In genomic region chr18:77133920-77134496, GRCh38 we compare ENCODE assay signal across 8 cellular contexts. TPM values are rescaled to one million over a fixed set of nuclear protein-coding genes. Genes with fewer than 3 reads are reported as not detected.
DNase-seq lines count a peak whose midpoint lies in the region; ATAC-seq lines count a peak whose summit lies in the region.

No MANE protein-coding gene starts in this region.

- 68% methylated on average over 9 of the region's 9 CpGs for whole genome bisulfite sequencing in mesenchymal stem cell

- ATAC-seq in GM18861 (IDR thresholded peaks at IDR 0.05; ENCODE audit: unreplicated experiment) = peak; percentile 37
- ATAC-seq in activated T-cell treated with anti-CD3 and anti-CD28 coated beads, Interleukin-2, amount 50 U/mL, for 4 hours = no peak

- no peaks in the 10 kb centered on the region for H3K9me3 ChIP-seq in mesenchymal stem cell (ENCODE audit: control insufficient read depth, low read length)

- H3K4me1 ChIP-seq in mesenchymal stem cell (ENCODE audit: control insufficient read depth, insufficient read depth, low read depth, low read length) = peaks cover 25% of the 10 kb centered on the region

- H2BK12ac ChIP-seq in mesenchymal stem cell (ENCODE audit: low read length in 2 of 2) = no peak overlapping the region

- no peak overlapping the region for H3K23ac ChIP-seq in mesenchymal stem cell (ENCODE audit: low read length in 2 of 2)

- in situ Hi-C loops in G401 (cut with HindIII; ENCODE audit: low sequenced_read_pairs) = no loop called here

- peak overlapping the region; percentile 85 for H3K9ac ChIP-seq in mesenchymal stem cell (ENCODE audit: low read length)

- no peak overlapping the region for H3K27ac ChIP-seq in mesenchymal stem cell (ENCODE audit: low read length, poor library complexity, severe bottlenecking)

- no peak overlapping the region for H2BK5ac ChIP-seq in mesenchymal stem cell (ENCODE audit: low read depth, low read length, poor library complexity, severe bottlenecking)

- no peak overlapping the region for H3K18ac ChIP-seq in mesenchymal stem cell (ENCODE audit: low read depth in 1 of 2, low read length in 2 of 2)

- H3K4me3 Mint-ChIP-seq in activated T-cell treated with anti-CD3 and anti-CD28 coated beads, Interleukin-2, amount 50 U/mL, for 4 hours = peak overlapping the region; percentile 61

- H2AFZ ChIP-seq in mesenchymal stem cell (ENCODE audit: low read depth, low read length) = no peak overlapping the region

- peak overlapping the region in 1 of 2 experiments; percentile 84 for H3K4me3 ChIP-seq in mesenchymal stem cell (ENCODE audit: insufficient read depth in 1 of 2, low read depth in 1 of 2, low read length in 2 of 2)

- H3K36me3 Mint-ChIP-seq in activated T-cell treated with anti-CD3 and anti-CD28 coated beads, Interleukin-2, amount 50 U/mL, for 4 hours (ENCODE audit: insufficient read depth) = peaks cover 14% of the 10 kb centered on the region

- no peak overlapping the region for H3K4me2 ChIP-seq in mesenchymal stem cell (ENCODE audit: low read length, poor library complexity, severe bottlenecking)

- no peak overlapping the region for H4K91ac ChIP-seq in mesenchymal stem cell (ENCODE audit: low read length)

- no peak overlapping the region for H4K8ac ChIP-seq in mesenchymal stem cell (ENCODE audit: low read length)

- H2AK5ac ChIP-seq in mesenchymal stem cell (ENCODE audit: low read length, severe bottlenecking) = no peak overlapping the region

- H3K4me1 Mint-ChIP-seq in activated T-cell treated with anti-CD3 and anti-CD28 coated beads, Interleukin-2, amount 50 U/mL, for 4 hours (ENCODE audit: low read depth) = peaks cover 36% of the 10 kb centered on the region

- no peak overlapping the region for H3K14ac ChIP-seq in mesenchymal stem cell (ENCODE audit: low read length in 2 of 2)

- no peaks in the 10 kb centered on the region for H3K27me3 ChIP-seq in mesenchymal stem cell (ENCODE audit: control insufficient read depth in 1 of 2, insufficient read depth in 1 of 2, low read length in 2 of 2)

- H3K79me1 ChIP-seq in mesenchymal stem cell (replicated peaks; ENCODE audit: low read length, poor library complexity, severe bottlenecking) = peaks cover 5% of the 10 kb centered on the region

- DNase-seq in LHCN-M2 (ENCODE audit: low read depth) = peak; percentile 41
- no peak for DNase-seq in activated T-cell treated with anti-CD3 and anti-CD28 coated beads, Interleukin-2, amount 50 U/mL, for 4 hours
- no peak for DNase-seq in mesenchymal stem cell
- DNase-seq in activated effector memory CD4-positive, alpha-beta T cell treated with anti-CD3 and anti-CD28 coated beads, Interleukin-2, amount 50 U/mL, for 16 hours = no peak
- no peak for DNase-seq in G401 (ENCODE audit: low spot score)
- no peak for DNase-seq in epidermal melanocyte (ENCODE audit: insufficient read length, low spot score)
- DNase-seq in NCI-H446 (lab: John Stamatoyannopoulos, UW) = no peak

- no peaks in the 10 kb centered on the region for H3K27me3 Mint-ChIP-seq in activated T-cell treated with anti-CD3 and anti-CD28 coated beads, Interleukin-2, amount 50 U/mL, for 4 hours (ENCODE audit: low read depth)

- H2BK15ac ChIP-seq in mesenchymal stem cell (ENCODE audit: low read depth, poor library complexity, severe bottlenecking) = peak overlapping the region; percentile 33

- no peaks in the 10 kb centered on the region for H3K36me3 ChIP-seq in mesenchymal stem cell (ENCODE audit: control insufficient read depth in 1 of 2, insufficient read depth in 2 of 2, low read depth in 1 of 2, low read length in 2 of 2)

- H3K9me3 Mint-ChIP-seq in activated T-cell treated with anti-CD3 and anti-CD28 coated beads, Interleukin-2, amount 50 U/mL, for 4 hours = no peaks in the 10 kb centered on the region

- H3K4ac ChIP-seq in mesenchymal stem cell (ENCODE audit: low read depth in 1 of 2, low read length in 2 of 2) = no peak overlapping the region

- H2BK120ac ChIP-seq in mesenchymal stem cell (ENCODE audit: low read depth, low read length) = no peak overlapping the region

RNA-seq across cellular contexts. Expression of gene MBP, which starts 1.4 kb away (rescaled TPM):
- total RNA-seq in LHCN-M2 (2014; rRNA removed) = under 0.01 and 1.0 TPM in 2 replicates
- 0.09 TPM for polyA plus RNA-seq in LHCN-M2 (2012)
- 10 to 100 TPM; 28.1 to 32.9 (median 32.3) TPM for total RNA-seq in activated T-cell treated with anti-CD3 and anti-CD28 coated beads, Interleukin-2, amount 50 U/mL, for 4 hours
- 7.6 TPM for polyA plus RNA-seq in mesenchymal stem cell (2013, experiment 1 of 2)
- 8.8 TPM for polyA plus RNA-seq in mesenchymal stem cell (2013, experiment 2 of 2)
- 1.3 and 3.4 TPM in 2 replicates for total RNA-seq in G401 (2014; rRNA removed; shearing (Covaris generic))
